14 cellular contexts compared by ENCODE assay signal in the genomic region with DNA sequence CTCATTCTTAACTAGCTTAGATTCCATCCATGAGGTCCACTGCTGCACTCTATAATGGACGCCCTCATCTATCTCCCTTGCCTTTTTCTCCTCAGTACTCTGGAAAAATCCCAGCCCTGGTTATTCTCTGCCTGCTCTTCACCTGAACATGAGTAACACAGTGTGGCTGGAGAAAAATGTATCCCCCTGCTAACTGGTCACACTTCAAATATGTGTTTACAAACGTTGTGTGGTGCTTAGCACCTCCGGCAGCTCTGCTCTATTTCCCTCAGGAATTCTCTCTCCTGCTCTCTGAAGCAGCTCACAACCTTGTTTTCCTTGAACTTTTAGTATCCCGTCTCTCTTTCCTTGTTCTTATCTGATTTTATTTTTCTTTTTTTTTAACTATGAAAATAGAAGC. TPM values are rescaled to one million over a fixed set of nuclear protein-coding genes. Genes with fewer than 3 reads are reported as not detected.
DNase-seq lines count a peak whose midpoint lies in the region; ATAC-seq, FAIRE-seq and TF ChIP-seq lines count a peak whose summit lies in the region.
"Had no signal": no experiment of that assay in that cellular context is flagged by ENCODE, and none has a peak within 500 bp of the region (broad histone marks: within the 10 kb centered on the region; RNA-seq: fewer than 3 reads in every experiment).

No MANE protein-coding gene starts in this region.

- H3K36me3 Mint-ChIP-seq in CD4-positive, alpha-beta memory T cell, result peaks cover 23 to 35% of the 10 kb centered on the region in 2 donors

- no peaks in the 10 kb centered on the region for H3K36me3 ChIP-seq in CD4-positive, alpha-beta memory T cell (ENCODE audit: insufficient read depth, low read length)

- intact Hi-C loops in CD4-positive, alpha-beta memory T cell (cut with micrococcal nuclease), result no loop called here

- H3K4me1 ChIP-seq in CD4-positive, alpha-beta memory T cell (ENCODE audit: insufficient read depth, low read length), result peaks cover 11% of the 10 kb centered on the region
- H3K4me1 ChIP-seq: SJCRH30 had no signal

- H3K4me3 ChIP-seq in AG10803 (ENCODE audit: low read length), result no peak overlapping the region
- no peak overlapping the region for H3K4me3 ChIP-seq in fibroblast of villous mesenchyme (ENCODE audit: low read depth, low read length)
- H3K4me3 ChIP-seq in CD4-positive, alpha-beta memory T cell (ENCODE audit: low read length in 2 of 2), result no peak overlapping the region
- H3K4me3 ChIP-seq: SJCRH30 had no signal

- no peaks in the 10 kb centered on the region for H3K9me3 ChIP-seq in CD4-positive, alpha-beta memory T cell (ENCODE audit: control insufficient read depth in 1 of 2, low read length in 2 of 2)
- H3K9me3 ChIP-seq: SJCRH30 had no signal

- peaks cover 2 to 7% (median 5%) of the 10 kb centered on the region in 4 donors for H3K4me1 Mint-ChIP-seq in CD4-positive, alpha-beta memory T cell

- H3K27me3 Mint-ChIP-seq in CD4-positive, alpha-beta memory T cell, result peaks cover 2 to 10% of the 10 kb centered on the region in 2 donors

- CTCF ChIA-PET in CD4-positive, alpha-beta memory T cell (lab: Charles Lee; ENCODE audit: partially characterized antibody), result no interaction called here
- CTCF ChIA-PET in HEK293T (lab: Yijun Ruan, JAX), result no interaction called here

- peak; percentile 25 for DNase-seq in AG10803 (ENCODE audit: low read depth)
- peak; percentile 56 for DNase-seq in M059J (ENCODE audit: low read depth)
- DNase-seq in fibroblast of villous mesenchyme (ENCODE audit: low read depth), result peak; percentile 80
- DNase-seq in renal cortical epithelial cell (ENCODE audit: low read depth), result peak; percentile 72
- DNase-seq in HTR-8/SVneo (ENCODE audit: insufficient read length, low spot score), result no peak
- DNase-seq in CD4-positive, alpha-beta memory T cell, result no peak
- no peak for DNase-seq in HEK293T (ENCODE audit: extremely low spot score)
- DNase-seq: NCI-H1436, NCI-H2081, NCI-H69, SJCRH30 had no signal

- no peak for TF ChIP-seq CTCF in AG10803 (conservative IDR thresholded peaks at IDR 0.05; ENCODE audit: low read length)
- TF ChIP-seq CTCF in fibroblast of villous mesenchyme (IDR thresholded peaks at IDR 0.05; ENCODE audit: insufficient read depth, low read depth, low read length), result no peak

- no peak for ATAC-seq in HG03432 (IDR thresholded peaks at IDR 0.05; ENCODE audit: unreplicated experiment)

- H3K27ac ChIP-seq in CD4-positive, alpha-beta memory T cell (ENCODE audit: low read depth, low read length), result no peak overlapping the region
- H3K27ac ChIP-seq: RWPE1, SJCRH30 had no signal

- peaks cover 3 to 33% (median 20%) of the 10 kb centered on the region in 8 donors for H3K9me3 Mint-ChIP-seq in CD4-positive, alpha-beta memory T cell

- peak overlapping the region in 1 of 7 donors; percentile 82 for H3K27ac Mint-ChIP-seq in CD4-positive, alpha-beta memory T cell

- no peak for FAIRE-seq in HTR-8/SVneo (lab: Jason Lieb, UNC)
- FAIRE-seq: H54 had no signal

- no peaks in the 10 kb centered on the region for H3K27me3 ChIP-seq in CD4-positive, alpha-beta memory T cell (ENCODE audit: insufficient read depth, low read length)
- H3K27me3 ChIP-seq: SJCRH30 had no signal

- H3K4me3 Mint-ChIP-seq in CD4-positive, alpha-beta memory T cell, result peak overlapping the region in 1 of 8 donors; percentile 21

- POLR2A ChIA-PET in CD4-positive, alpha-beta memory T cell (lab: Charles Lee; ENCODE audit: partially characterized antibody), result no interaction called here
- POLR2A ChIA-PET in HEK293T (lab: Yijun Ruan, JAX), result no interaction called here

TF ChIP-seq in HEK293T, 16 proteins besides CTCF, POLR2A, EP300 and RAD21:
- TF ChIP-seq NFRKB (IDR thresholded peaks at IDR 0.05) (no peak), SUZ12 (IDR thresholded peaks at IDR 0.05) (no peak), LEF1 (IDR thresholded peaks at IDR 0.05; ENCODE audit: borderline replicate concordance) (no peak), TARDBP (IDR thresholded peaks at IDR 0.05) (no peak), FOXK2 (IDR thresholded peaks at IDR 0.05) (no peak), FOXM1 (IDR thresholded peaks at IDR 0.05; ENCODE audit: borderline replicate concordance) (no peak), ZNF384 (IDR thresholded peaks at IDR 0.05) (no peak), ELF4 (IDR thresholded peaks at IDR 0.05) (no peak), FOXA1 (IDR thresholded peaks at IDR 0.05) (no peak), HDGF (IDR thresholded peaks at IDR 0.05; ENCODE audit: borderline replicate concordance) (no peak), CTBP1 (IDR thresholded peaks at IDR 0.05; ENCODE audit: borderline replicate concordance) (no peak), L3MBTL2 (conservative IDR thresholded peaks at IDR 0.05) (no peak), SP1 (IDR thresholded peaks at IDR 0.05) (no peak), BHLHE40 (IDR thresholded peaks at IDR 0.05; ENCODE audit: borderline replicate concordance) (no peak), ARNT (IDR thresholded peaks at IDR 0.05) (no peak)
- TF ChIP-seq, protein P1, sequence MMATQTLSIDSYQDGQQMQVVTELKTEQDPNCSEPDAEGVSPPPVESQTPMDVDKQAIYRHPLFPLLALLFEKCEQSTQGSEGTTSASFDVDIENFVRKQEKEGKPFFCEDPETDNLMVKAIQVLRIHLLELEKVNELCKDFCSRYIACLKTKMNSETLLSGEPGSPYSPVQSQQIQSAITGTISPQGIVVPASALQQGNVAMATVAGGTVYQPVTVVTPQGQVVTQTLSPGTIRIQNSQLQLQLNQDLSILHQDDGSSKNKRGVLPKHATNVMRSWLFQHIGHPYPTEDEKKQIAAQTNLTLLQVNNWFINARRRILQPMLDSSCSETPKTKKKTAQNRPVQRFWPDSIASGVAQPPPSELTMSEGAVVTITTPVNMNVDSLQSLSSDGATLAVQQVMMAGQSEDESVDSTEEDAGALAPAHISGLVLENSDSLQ (IDR thresholded peaks at IDR 0.05), result no peak

RNA-seq across cellular contexts. Expression of a gene that starts 4.1 kb away (rescaled TPM):
- total RNA-seq in M059J (2014; rRNA removed; shearing (Covaris generic)), result 31.1 and 42.4 TPM in 2 replicates
- 47.4 and 65.2 TPM in 2 replicates for total RNA-seq in fibroblast of villous mesenchyme
- 76.4 and 92.5 TPM in 2 replicates for total RNA-seq in renal cortical epithelial cell
- total RNA-seq in CD4-positive, alpha-beta memory T cell, result 1 to 10 TPM; 2.4 to 3.0 TPM
- 1 to 10 TPM; 3.4 to 4.8 TPM for polyA plus RNA-seq in CD4-positive, alpha-beta memory T cell

Comparison
In these comparisons a context has a peak if more than half of its experiments do, and no peak if none do; other contexts are left out.
1. DNase-seq: peak in AG10803 (single experiment), M059J (single experiment), fibroblast of villous mesenchyme (single experiment) and renal cortical epithelial cell (single experiment); none in HTR-8/SVneo (single experiment), CD4-positive, alpha-beta memory T cell (0 of 5) and HEK293T (single experiment).